ENCODE assay signal across 19 cellular contexts in genomic region chr6:135519343-135519742, GRCh38.
"Had no signal": no experiment of that assay in that cellular context is flagged by ENCODE, and none has a peak within 500 bp of the region (broad histone marks: within the 10 kb centered on the region; RNA-seq: fewer than 3 reads in every experiment).

No MANE protein-coding gene starts in this region.

- H3K4me3 Mint-ChIP-seq: IgD-negative memory B cell had no signal

- DNase-seq: Kasumi-1, MM.1S, NCI-H1092 treated with DMSO at 0.1 percent for 48 hours, NCI-H1436, NCI-H187, NCI-H2029, NCI-H2081 treated with DMSO at 0.1 percent for 48 hours, NCI-H2171, NCI-H226, NCI-H446, NCI-H510A, NCI-H524 treated with DMSO at 0.1 percent for 48 hours, NCI-H69, NCI-H774, Right ventricle myocardium superior, RPMI8226, SIG-M5 had no signal

- ATAC-seq: K562 had no signal

- H3K27me3 Mint-ChIP-seq: IgD-negative memory B cell had no signal

- H3K9me3 Mint-ChIP-seq: IgD-negative memory B cell had no signal

- H3K4me1 Mint-ChIP-seq: IgD-negative memory B cell had no signal
